In genomic region chr1:166489670-166490436, GRCh38 we compare ENCODE assay signal across 8 cellular contexts.
DNase-seq lines count a peak whose midpoint lies in the region; ATAC-seq and TF ChIP-seq lines count a peak whose summit lies in the region.

No MANE protein-coding gene starts in this region.

- peak; percentile 86 for ATAC-seq in HG02759 (IDR thresholded peaks at IDR 0.05; ENCODE audit: unreplicated experiment)

- peak overlapping the region; percentile 24 to 74 (median 63) for H3K27ac ChIP-seq in esophagus squamous epithelium

- WGBS in esophagus squamous epithelium, 2 donors, result 51 to 58% methylated on average over 14 to 16 of the region's 17 CpGs

- peak overlapping the region in 3 of 4 donors; percentile 29 to 49 (median 36) for H3K4me3 ChIP-seq in esophagus squamous epithelium

- no peak for TF ChIP-seq POLR2A in esophagus squamous epithelium (IDR thresholded peaks at IDR 0.05)

- peaks cover 0 to 20% (median 0%) of the 10 kb centered on the region in 3 donors for H3K4me1 ChIP-seq in esophagus squamous epithelium

- no peaks in the 10 kb centered on the region for H3K36me3 ChIP-seq in esophagus squamous epithelium

- H3K9me3 ChIP-seq in esophagus squamous epithelium, result no peaks in the 10 kb centered on the region

- no peaks in the 10 kb centered on the region for H3K27me3 ChIP-seq in esophagus squamous epithelium

- no peak for TF ChIP-seq CTCF in esophagus squamous epithelium (IDR thresholded peaks at IDR 0.05)

- intact Hi-C loops in esophagus squamous epithelium (cut with DNase I), result no loop called here

- DNase-seq in NCI-H1092 treated with DMSO at 0.1 percent for 48 hours (lab: John Stamatoyannopoulos, UW), result peak; percentile 41
- no peak for DNase-seq in NCI-H1092 (lab: John Stamatoyannopoulos, UW)
- peak; percentile 36 for DNase-seq in NCI-H2107 (lab: John Stamatoyannopoulos, UW)
- DNase-seq in activated CD4-positive, alpha-beta T cell treated with anti-CD3 and anti-CD28 coated beads for 4 hours, result peak; percentile 49 to 54
- peak; percentile 6 for DNase-seq in esophagus squamous epithelium (lab: John Stamatoyannopoulos, UW)
- DNase-seq in stimulated activated CD4-positive, alpha-beta T cell treated with anti-CD3 and anti-CD28 coated beads, Interleukin-1b, Interleukin-23, amount 100 ng/mL, for 24 hours (ENCODE audit: low read depth in 4 of 4, low spot score in 1 of 4), result peak; percentile 12 to 20 (median 14)
- DNase-seq in GM03348 (ENCODE audit: low spot score), result no peak

Comparison
In these comparisons a context has a peak if more than half of its experiments do, and no peak if none do; other contexts are left out.
1. DNase-seq: peak in NCI-H1092 treated with DMSO at 0.1 percent for 48 hours (single experiment), NCI-H2107 (single experiment), activated CD4-positive, alpha-beta T cell treated with anti-CD3 and anti-CD28 coated beads for 4 hours (2 of 2), esophagus squamous epithelium (single experiment) and stimulated activated CD4-positive, alpha-beta T cell treated with anti-CD3 and anti-CD28 coated beads, Interleukin-1b, Interleukin-23, amount 100 ng/mL, for 24 hours (4 of 4); none in NCI-H1092 (single experiment) and GM03348 (single experiment).